In genomic region chr9:133543772-133544467, GRCh38 we compare ENCODE assay signal across 26 cellular contexts. TPM values are rescaled to one million over a fixed set of nuclear protein-coding genes. Genes with fewer than 3 reads are reported as not detected.
DNase-seq lines count a peak whose midpoint lies in the region; TF ChIP-seq lines count a peak whose summit lies in the region.
"Had no signal": no experiment of that assay in that cellular context is flagged by ENCODE, and none has a peak within 500 bp of the region (broad histone marks: within the 10 kb centered on the region; RNA-seq: fewer than 3 reads in every experiment).

No MANE protein-coding gene starts in this region.

- no peaks in the 10 kb centered on the region for H3K36me3 ChIP-seq in neuronal stem cell (replicated peaks in 1 of 2; ENCODE audit: control insufficient read depth in 2 of 2, insufficient read depth in 2 of 2, low read length in 2 of 2)
- H3K36me3 ChIP-seq in H7 (replicated peaks; ENCODE audit: control insufficient read depth, insufficient read depth, low read length) = no peaks in the 10 kb centered on the region
- no peaks in the 10 kb centered on the region for H3K36me3 ChIP-seq in GM23248 (ENCODE audit: low read depth)
- H3K36me3 ChIP-seq in hepatocyte (replicated peaks; ENCODE audit: insufficient read depth, low read depth) = no peaks in the 10 kb centered on the region
- H3K36me3 ChIP-seq: BLaER1 treated with 17β-estradiol and CSF1 and Interleukin-3, amounts not matched to agents 10 nM and 100 nM; HAP-1 had no signal

- no peak overlapping the region for H2BK5ac ChIP-seq in neuronal stem cell (ENCODE audit: low read length)

- no peaks in the 10 kb centered on the region for H3K4me1 Mint-ChIP-seq in activated naive CD4-positive, alpha-beta T cell treated with anti-CD3 and anti-CD28 coated beads, Interleukin-2, amount 50 U/mL, for 24 hours
- H3K4me1 Mint-ChIP-seq in activated naive CD4-positive, alpha-beta T cell treated with anti-CD3 and anti-CD28 coated beads, Interleukin-2, amount 10 ng/mL, durations not matched to agents 7 days and 5 days = no peaks in the 10 kb centered on the region

- H3K14ac ChIP-seq in neuronal stem cell (ENCODE audit: low read length) = peak overlapping the region; percentile 31

- H3K79me2 ChIP-seq in GM23248 (ENCODE audit: insufficient read depth) = no peaks in the 10 kb centered on the region
- H3K79me2 ChIP-seq in hepatocyte = no peaks in the 10 kb centered on the region

- intact Hi-C loops in dorsolateral prefrontal cortex (cut with DNase I) = no loop called here

- no peaks in the 10 kb centered on the region for H3K27me3 ChIP-seq in dorsolateral prefrontal cortex
- peaks cover 0 to 44% (median 11%) of the 10 kb centered on the region in 3 experiments for H3K27me3 ChIP-seq in neuronal stem cell (ENCODE audit: control insufficient read depth in 3 of 3, insufficient read depth in 3 of 3, low read depth in 1 of 3, low read length in 3 of 3)
- no peaks in the 10 kb centered on the region for H3K27me3 ChIP-seq in H7 (ENCODE audit: control insufficient read depth, insufficient read depth, low read length)
- 0 out of 2 replicates have a peak, but pooled peaks cover 4% of the 10 kb centered on the region for H3K27me3 ChIP-seq in GM23248 (replicated peaks; ENCODE audit: insufficient read depth)
- no peaks in the 10 kb centered on the region for H3K27me3 ChIP-seq in hepatocyte

- no peak overlapping the region for H3K4me2 ChIP-seq in neuronal stem cell (ENCODE audit: insufficient read depth, low read length, poor library complexity, severe bottlenecking)
- no peak overlapping the region for H3K4me2 ChIP-seq in GM23248 (ENCODE audit: unreplicated experiment)
- H3K4me2 ChIP-seq in hepatocyte = no peak overlapping the region
- H3K4me2 ChIP-seq: SK-N-SH had no signal

- H4K8ac ChIP-seq in neuronal stem cell (ENCODE audit: low read depth, low read length) = no peak overlapping the region

- H3K23ac ChIP-seq in neuronal stem cell (ENCODE audit: low read depth, low read length, poor library complexity) = no peak overlapping the region

- H3K4me1 ChIP-seq in neuronal stem cell (ENCODE audit: control insufficient read depth in 2 of 2, insufficient read depth in 1 of 2, low read depth in 1 of 2, low read length in 2 of 2) (peaks cover 0 to 16% of the 10 kb centered on the region in 2 donors), GM23248 (ENCODE audit: insufficient read depth) (no peaks in the 10 kb centered on the region), hepatocyte (ENCODE audit: insufficient read depth) (peaks cover 4% of the 10 kb centered on the region)
- H3K4me1 ChIP-seq: HAP-1 had no signal

- peak overlapping the region in 33 of 59 donors; percentile 1 to 73 (median 45) for H3K27ac ChIP-seq in dorsolateral prefrontal cortex
- H3K27ac ChIP-seq in neuronal stem cell (replicated peaks; ENCODE audit: low read length) = no peak overlapping the region
- no peak overlapping the region for H3K27ac ChIP-seq in GM23248
- H3K27ac ChIP-seq in hepatocyte = no peak overlapping the region
- H3K27ac ChIP-seq: 22Rv1; BLaER1 treated with 17β-estradiol and CSF1 and Interleukin-3, amounts not matched to agents 10 nM and 100 nM; RWPE1 had no signal

- H2BK15ac ChIP-seq in neuronal stem cell (ENCODE audit: low read length) = peak overlapping the region; percentile 71

- peak overlapping the region; percentile 14 for H3K27ac Mint-ChIP-seq in activated naive CD4-positive, alpha-beta T cell treated with anti-CD3 and anti-CD28 coated beads, Interleukin-2, amount 50 U/mL, for 24 hours
- H3K27ac Mint-ChIP-seq in activated naive CD4-positive, alpha-beta T cell treated with anti-CD3 and anti-CD28 coated beads, Interleukin-2, amount 10 ng/mL, durations not matched to agents 7 days and 5 days = no peak overlapping the region
- H3K27ac Mint-ChIP-seq: CD8-positive, alpha-beta T cell had no signal

- TF ChIP-seq CTCF in dorsolateral prefrontal cortex (IDR thresholded peaks at IDR 0.05 in 54 of 56, conservative IDR thresholded peaks at IDR 0.05 in 2 of 56; ENCODE audit: low read depth in 1 of 56, partially characterized antibody in 56 of 56) (no peak), hepatocyte (IDR thresholded peaks at IDR 0.05; ENCODE audit: poor library complexity) (no peak)

- no CpG with 5 or more reads among the region's 16 CpGs for WGBS in neuronal stem cell (ENCODE audit: extremely low coverage in 2 of 2, insufficient read length in 2 of 2, insufficient replicate concordance in 1 of 2), 2 donors
- WGBS in GM23248 (ENCODE audit: low coverage in 1 of 2, low lambda C conversion rate in 2 of 2, missing lambda C conversion rate in 2 of 2), 2 experiments = 61 to 65% methylated on average over 16 of the region's 16 CpGs
- WGBS in hepatocyte (ENCODE audit: low lambda C conversion rate, missing lambda C conversion rate) = 82% methylated on average over 16 of the region's 16 CpGs

- H2AFZ ChIP-seq in neuronal stem cell (ENCODE audit: low read length) (no peak overlapping the region), GM23248 (no peak overlapping the region), hepatocyte (no peak overlapping the region)

- in situ Hi-C loops in GM23248 (cut with MboI) = no loop called here

- peak overlapping the region; percentile 74 for H2BK120ac ChIP-seq in neuronal stem cell (ENCODE audit: low read depth, low read length)

- H3K18ac ChIP-seq in neuronal stem cell (ENCODE audit: low read length) = no peak overlapping the region

- CTCF ChIA-PET in activated naive CD4-positive, alpha-beta T cell treated with anti-CD3 and anti-CD28 coated beads, Interleukin-2, amount 10 ng/mL, durations not matched to agents 7 days and 5 days (lab: Charles Lee) = interaction anchor here (0.8 kb wide), 1 partner anchor 199 kb away, joined by 3 read pairs; no protein-coding TSS in a partner anchor

- peak overlapping the region in 1 of 59 donors; percentile 19 for H3K4me3 ChIP-seq in dorsolateral prefrontal cortex
- H3K4me3 ChIP-seq in neuronal stem cell (ENCODE audit: low read length in 2 of 2) = no peak overlapping the region
- no peak overlapping the region for H3K4me3 ChIP-seq in H7 (ENCODE audit: insufficient read depth, low read depth, low read length)
- no peak overlapping the region for H3K4me3 ChIP-seq in GM23248
- H3K4me3 ChIP-seq in hepatocyte = no peak overlapping the region
- H3K4me3 ChIP-seq: BLaER1 treated with 17β-estradiol and CSF1 and Interleukin-3, amounts not matched to agents 10 nM and 100 nM; HAP-1 had no signal

- H3F3A ChIP-seq in GM23248 (ENCODE audit: insufficient read depth) = no peaks in the 10 kb centered on the region

- H3K9me2 ChIP-seq in GM23248 (ENCODE audit: insufficient read depth) (no peaks in the 10 kb centered on the region), hepatocyte (replicated peaks; ENCODE audit: insufficient read depth) (no peaks in the 10 kb centered on the region)
- H3K9me2 ChIP-seq: SK-N-SH had no signal

- DNase-seq in activated naive CD4-positive, alpha-beta T cell treated with anti-CD3 and anti-CD28 coated beads, Interleukin-2, amount 10 ng/mL, durations not matched to agents 7 days and 5 days = no peak
- DNase-seq in dorsolateral prefrontal cortex = no peak
- DNase-seq in neuronal stem cell (ENCODE audit: low spot score) = no peak
- no peak for DNase-seq in H7
- no peak for DNase-seq in GM23248
- no peak for DNase-seq in hepatocyte (ENCODE audit: low spot score)
- DNase-seq in NCI-H1694 treated with DMSO at 0.1 percent for 48 hours (lab: John Stamatoyannopoulos, UW) = no peak
- DNase-seq: ACHN; CD8-positive, alpha-beta T cell; DMS153; KG1; NCI-H1105; NCI-H146; NCI-H2029 treated with DMSO at 0.1 percent for 48 hours; NCI-H345; NCI-H524; NCI-H774; NK-92 treated with Interleukin-12 subunit alpha and Interleukin-12 subunit beta, amount 100 ng/mL, for 24 hours; SHP77 treated with DMSO at 0.1 percent for 48 hours; SK-N-SH had no signal

- no peak overlapping the region for H3K4me3 Mint-ChIP-seq in activated naive CD4-positive, alpha-beta T cell treated with anti-CD3 and anti-CD28 coated beads, Interleukin-2, amount 50 U/mL, for 24 hours
- no peak overlapping the region for H3K4me3 Mint-ChIP-seq in activated naive CD4-positive, alpha-beta T cell treated with anti-CD3 and anti-CD28 coated beads, Interleukin-2, amount 10 ng/mL, durations not matched to agents 7 days and 5 days
- H3K4me3 Mint-ChIP-seq: CD8-positive, alpha-beta T cell had no signal

- peaks cover 4% of the 10 kb centered on the region for H3K79me1 ChIP-seq in neuronal stem cell (ENCODE audit: low read depth, low read length)

- H3K9ac ChIP-seq in neuronal stem cell (ENCODE audit: low read depth, low read length, poor library complexity) (no peak overlapping the region), GM23248 (no peak overlapping the region)
- H3K9ac ChIP-seq: SK-N-SH had no signal

- H3K9me3 ChIP-seq in neuronal stem cell (replicated peaks in 1 of 2; ENCODE audit: control insufficient read depth in 2 of 2, insufficient read depth in 1 of 2, low read depth in 1 of 2, low read length in 2 of 2) (no peaks in the 10 kb centered on the region), GM23248 (ENCODE audit: low read depth) (no peaks in the 10 kb centered on the region), hepatocyte (ENCODE audit: low read depth) (no peaks in the 10 kb centered on the region)
- H3K9me3 ChIP-seq: BLaER1 treated with 17β-estradiol and CSF1 and Interleukin-3, amounts not matched to agents 10 nM and 100 nM; HAP-1; SK-N-SH had no signal

- no peaks in the 10 kb centered on the region for H3K36me3 Mint-ChIP-seq in activated naive CD4-positive, alpha-beta T cell treated with anti-CD3 and anti-CD28 coated beads, Interleukin-2, amount 50 U/mL, for 24 hours
- no peaks in the 10 kb centered on the region for H3K36me3 Mint-ChIP-seq in activated naive CD4-positive, alpha-beta T cell treated with anti-CD3 and anti-CD28 coated beads, Interleukin-2, amount 10 ng/mL, durations not matched to agents 7 days and 5 days
- H3K36me3 Mint-ChIP-seq: CD8-positive, alpha-beta T cell had no signal

- H2AK5ac ChIP-seq in neuronal stem cell (ENCODE audit: low read depth, low read length) = peak overlapping the region; percentile 74

- H4K20me1 ChIP-seq in GM23248 (ENCODE audit: insufficient read depth) (no peaks in the 10 kb centered on the region), hepatocyte (ENCODE audit: insufficient read depth, poor library complexity, severe bottlenecking) (no peaks in the 10 kb centered on the region)

- H3K4ac ChIP-seq in neuronal stem cell (ENCODE audit: low read length) = no peak overlapping the region

- H2BK12ac ChIP-seq in neuronal stem cell (ENCODE audit: low read length) = no peak overlapping the region

- H3K9me3 Mint-ChIP-seq in activated naive CD4-positive, alpha-beta T cell treated with anti-CD3 and anti-CD28 coated beads, Interleukin-2, amount 50 U/mL, for 24 hours = no peaks in the 10 kb centered on the region
- H3K9me3 Mint-ChIP-seq in activated naive CD4-positive, alpha-beta T cell treated with anti-CD3 and anti-CD28 coated beads, Interleukin-2, amount 10 ng/mL, durations not matched to agents 7 days and 5 days = no peaks in the 10 kb centered on the region
- H3K9me3 Mint-ChIP-seq: CD8-positive, alpha-beta T cell had no signal

- no peaks in the 10 kb centered on the region for H3K27me3 Mint-ChIP-seq in activated naive CD4-positive, alpha-beta T cell treated with anti-CD3 and anti-CD28 coated beads, Interleukin-2, amount 50 U/mL, for 24 hours
- peaks cover 12% of the 10 kb centered on the region for H3K27me3 Mint-ChIP-seq in activated naive CD4-positive, alpha-beta T cell treated with anti-CD3 and anti-CD28 coated beads, Interleukin-2, amount 10 ng/mL, durations not matched to agents 7 days and 5 days

- H4K91ac ChIP-seq in neuronal stem cell (ENCODE audit: low read depth, low read length, poor library complexity) = peak overlapping the region; percentile 24

RNA-seq across cellular contexts. Expression of gene ADAMTSL2, which starts 9.4 kb away (rescaled TPM):
- total RNA-seq in dorsolateral prefrontal cortex (10 to 100 TPM in 118 of 120 experiments, 1 to 10 TPM in 2; 9.6 to 24.0 (median 15.4) TPM), hepatocyte (2.2 and 2.7 TPM in 2 replicates)
- 0.17 TPM for polyA plus RNA-seq in neuronal stem cell (2013, experiment 1 of 2)
- polyA plus RNA-seq in neuronal stem cell (2013, experiment 2 of 2) = 0.15 TPM
- total RNA-seq in H7 (2014; rRNA removed; shearing (Covaris generic)) = 0.42 and 0.70 TPM in 2 replicates
- 0.11 TPM in 1 of 2 replicates, not detected in the other for total RNA-seq in GM23248 (2014; rRNA removed; shearing (Covaris generic))
- polyA plus RNA-seq in GM23248 (2016; fragmentation: Nextera tagmentation; extraction: Ambion mirVana) (not detected in 2 replicates), hepatocyte (1.5 and 2.3 TPM in 2 replicates)

RNA-seq across cellular contexts. Expression of gene MYMK, which starts 19.2 kb away (rescaled TPM):
- total RNA-seq in dorsolateral prefrontal cortex (1 to 10 TPM in 5 of 120 experiments, under 1 TPM in 14, not detected in 101; 0.39 to 3.1 (median 0.75) TPM), hepatocyte (not detected in 2 replicates)
- polyA plus RNA-seq in neuronal stem cell (2013, experiment 1 of 2) = not detected
- polyA plus RNA-seq in neuronal stem cell (2013, experiment 2 of 2) = not detected
- total RNA-seq in H7 (2014; rRNA removed; shearing (Covaris generic)) = not detected in 2 replicates
- not detected in 2 replicates for total RNA-seq in GM23248 (2014; rRNA removed; shearing (Covaris generic))
- polyA plus RNA-seq in GM23248 (2016; fragmentation: Nextera tagmentation; extraction: Ambion mirVana) (not detected in 2 replicates), hepatocyte (0.91 and 1.3 TPM in 2 replicates)
- total RNA-seq: CD8-positive, alpha-beta T cell; HT-29 had no signal
- polyA plus RNA-seq: SK-N-SH had no signal

Comparison
In these comparisons a context has a peak if more than half of its experiments do, and no peak if none do; other contexts are left out.
1. H3K27ac ChIP-seq: peak in dorsolateral prefrontal cortex (33 of 59); none in neuronal stem cell (single experiment), GM23248 (single experiment) and hepatocyte (single experiment).